Comparison of ENCODE assay signal across 8 cellular contexts in the genomic region with DNA sequence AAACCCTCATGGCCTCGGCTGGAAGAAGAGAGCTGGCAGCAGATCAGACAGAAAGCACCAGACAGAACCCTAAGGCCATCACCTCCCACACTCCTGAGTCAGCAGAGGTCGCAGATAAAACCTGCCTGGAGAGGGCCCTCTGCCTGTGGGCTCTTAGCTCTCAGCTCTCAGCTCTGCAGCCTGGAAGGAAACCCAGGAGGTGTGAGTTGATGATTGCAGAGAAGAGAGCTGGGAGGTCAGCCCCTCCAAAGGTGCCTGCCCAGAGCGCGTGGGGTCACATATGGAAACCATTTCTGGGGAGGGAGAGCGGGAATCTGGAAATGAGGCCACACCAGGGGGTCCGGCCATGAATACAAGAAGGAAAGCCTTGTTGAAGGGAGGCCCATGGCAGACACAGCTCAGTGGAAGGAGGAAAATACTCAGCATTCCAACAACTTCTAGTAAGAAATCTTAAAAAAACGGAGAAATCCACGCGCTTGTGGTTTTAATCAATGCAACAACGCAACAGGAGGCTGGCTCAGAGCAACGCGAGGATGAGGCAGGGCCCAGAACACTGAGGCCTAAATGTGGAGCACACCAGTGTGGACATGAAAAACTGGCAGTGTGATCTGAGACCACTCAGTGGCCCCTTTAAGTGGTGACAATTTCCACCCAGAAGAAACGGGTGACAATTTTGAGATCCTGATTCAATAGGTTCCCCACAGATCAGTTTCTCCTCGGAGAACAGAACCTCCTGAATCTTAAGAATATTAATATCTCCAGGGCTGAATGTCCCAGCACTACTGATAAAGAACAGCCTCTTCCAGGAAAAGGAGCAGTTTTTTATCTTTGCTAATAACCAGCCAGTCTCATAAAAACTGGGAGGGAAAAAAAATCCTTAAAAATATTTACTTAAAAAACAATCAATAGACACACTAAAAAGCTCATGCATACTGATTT. TPM values are rescaled to one million over a fixed set of nuclear protein-coding genes. Genes with fewer than 3 reads are reported as not detected.
A peak's percentile ranks its signal among the peaks of the same experiment; 100 is the strongest.
DNase-seq lines count a peak whose midpoint lies in the region; ATAC-seq and TF ChIP-seq lines count a peak whose summit lies in the region.

No MANE protein-coding gene starts in this region.

- dilution Hi-C loops in mammary epithelial cell (cut with HindIII; ENCODE audit: low sequenced_read_pairs), result loop anchor here (10.0 kb wide), 1 partner anchor 333 kb away; a partner anchor contains a TSS

- whole genome bisulfite sequencing in mammary epithelial cell (ENCODE audit: low coverage, missing lambda C conversion rate), result 45% methylated on average over 14 of the region's 14 CpGs

- DNase-seq in BE2C (peak; percentile 51), NCI-H2196 (lab: John Stamatoyannopoulos, UW; ENCODE audit: unreplicated experiment) (peak; percentile 37), mammary epithelial cell (peak; percentile 51), left kidney (ENCODE audit: low read depth, low spot score) (peak; percentile 39)
- DNase-seq in stimulated activated CD4-positive, alpha-beta T cell treated with anti-CD3 and anti-CD28 coated beads, Interleukin-2, amount 100 ng/mL, for 48 hours, result no peak

- H3K27me3 ChIP-seq in BE2C, result no peaks in the 10 kb centered on the region
- H3K27me3 ChIP-seq in mammary epithelial cell (ENCODE audit: insufficient read depth, low read length), result no peaks in the 10 kb centered on the region

- in situ Hi-C loops in mammary epithelial cell (cut with MboI; ENCODE audit: low sequenced_read_pairs in 2 of 2), result loop anchor here (5.0 to 25.0 kb wide), 5 partner anchors 333 to 633 kb away; a partner anchor contains a TSS

- H3K36me3 ChIP-seq in BE2C (no peaks in the 10 kb centered on the region), mammary epithelial cell (ENCODE audit: insufficient read depth, low read length) (no peaks in the 10 kb centered on the region)

- no peaks in the 10 kb centered on the region for H3K79me2 ChIP-seq in mammary epithelial cell (ENCODE audit: insufficient read depth, low read length)

- H3K9ac ChIP-seq in mammary epithelial cell (ENCODE audit: insufficient read depth, low read length), result no peak overlapping the region

- no peak overlapping the region for H3K27ac ChIP-seq in mammary epithelial cell (ENCODE audit: insufficient read depth, low read depth, low read length)

- peak; percentile 25 for TF ChIP-seq CTCF in BE2C (IDR thresholded peaks at IDR 0.05; ENCODE audit: low read depth, low read length)
- peak; percentile 10 to 44 for TF ChIP-seq CTCF in mammary epithelial cell (conservative IDR thresholded peaks at IDR 0.05 in 1 of 2, IDR thresholded peaks at IDR 0.05 in 1 of 2; ENCODE audit: extremely low read depth in 1 of 2, insufficient read depth in 1 of 2, low read depth in 1 of 2, low read length in 2 of 2)

- H3K4me3 ChIP-seq in BE2C (ENCODE audit: low read depth, low read length) (no peak overlapping the region), mammary epithelial cell (replicated peaks in 1 of 3; ENCODE audit: insufficient read depth in 1 of 3, low read depth in 2 of 3, low read length in 3 of 3) (no peak overlapping the region)

- H2AFZ ChIP-seq in mammary epithelial cell (ENCODE audit: low read depth, low read length), result no peak overlapping the region

- ATAC-seq in GM21367 (IDR thresholded peaks at IDR 0.05; ENCODE audit: unreplicated experiment) (no peak), HG03280 (IDR thresholded peaks at IDR 0.05; ENCODE audit: unreplicated experiment) (no peak), HG02623 (IDR thresholded peaks at IDR 0.05; ENCODE audit: unreplicated experiment) (no peak)

- CTCF ChIA-PET in mammary epithelial cell (lab: Charles Lee; ENCODE audit: low non-redundant PET), result interaction anchor here (0.5 to 0.6 kb wide), 2 partner anchors 434 to 451 kb away, joined by 3 to 7 read pairs; no protein-coding TSS in a partner anchor

- intact Hi-C loops in mammary epithelial cell (cut with micrococcal nuclease), result loop anchor here (1.0 to 10.0 kb wide), 5 partner anchors 403 to 983 kb away; no protein-coding TSS in a partner anchor

- no TSS peak for BruUV-seq in mammary epithelial cell (replicated peaks; lab: Mats Ljungman, UMichigan)

- no peaks in the 10 kb centered on the region for H4K20me1 ChIP-seq in mammary epithelial cell (ENCODE audit: insufficient read depth, low read length)

- H3K9me3 ChIP-seq in BE2C (no peaks in the 10 kb centered on the region), mammary epithelial cell (replicated peaks; ENCODE audit: insufficient read depth, low read length) (no peaks in the 10 kb centered on the region)

- peaks cover 9% of the 10 kb centered on the region; the same call in 1 of the 2 replicates for H3K4me1 ChIP-seq in BE2C
- peaks cover 14% of the 10 kb centered on the region for H3K4me1 ChIP-seq in mammary epithelial cell (ENCODE audit: insufficient read depth, low read length)

- no peak overlapping the region for H3K4me2 ChIP-seq in mammary epithelial cell (ENCODE audit: insufficient read depth, low read depth, low read length)

RNA-seq across cellular contexts. Expression of a gene that starts 45.7 kb away (rescaled TPM):
- polyA plus RNA-seq in BE2C (2012; ENCODE audit: insufficient read depth, insufficient read length, low read depth), result 49.4 TPM
- total RNA-seq in mammary epithelial cell, result 10 to 100 TPM; 30.7 to 82.7 TPM
- polyA plus RNA-seq in mammary epithelial cell, result 62.9 TPM
- polyA minus RNA-seq in mammary epithelial cell, result 38.8 TPM

Comparison
In these comparisons a context has a peak if more than half of its experiments do, and no peak if none do; other contexts are left out.
1. DNase-seq: peak in BE2C (single experiment), NCI-H2196 (single experiment), mammary epithelial cell (single experiment) and left kidney (single experiment); none in stimulated activated CD4-positive, alpha-beta T cell treated with anti-CD3 and anti-CD28 coated beads, Interleukin-2, amount 100 ng/mL, for 48 hours (0 of 2).